In the genomic region with DNA sequence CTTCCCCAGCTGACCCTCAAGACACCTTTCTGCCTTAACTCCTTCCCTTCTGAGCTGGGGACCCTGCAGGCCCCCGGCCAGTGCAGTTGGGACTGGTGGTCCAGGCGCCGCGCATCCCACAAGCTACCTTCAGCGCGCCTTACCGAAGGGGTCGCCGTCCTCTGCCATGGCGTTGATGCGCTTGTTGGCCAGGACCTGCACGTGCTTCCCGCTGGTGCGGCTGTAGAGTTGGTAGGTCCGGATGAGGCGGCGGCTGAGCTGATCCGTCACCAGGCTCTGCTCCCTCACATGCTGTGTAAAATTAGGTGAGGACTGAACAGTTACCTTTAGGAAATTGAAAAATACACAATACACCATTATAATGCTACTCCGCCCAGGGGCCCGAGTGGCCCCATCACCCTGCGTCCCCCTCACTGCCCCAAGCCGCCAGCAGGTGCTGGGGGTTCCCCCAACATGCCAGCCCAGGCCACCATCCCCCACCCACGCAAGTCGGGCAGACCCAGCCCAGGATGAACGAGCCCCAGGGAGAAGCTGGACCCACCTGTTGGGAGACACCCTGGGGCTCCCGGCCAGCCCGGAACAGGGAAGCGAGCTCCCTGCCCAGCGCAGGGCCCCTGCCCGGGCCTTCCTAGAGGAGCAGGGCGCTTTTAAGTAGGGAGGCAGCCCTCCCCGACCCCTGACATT, we compare ENCODE assay signal across 16 cellular contexts. TPM values are rescaled to one million over a fixed set of nuclear protein-coding genes. Genes with fewer than 3 reads are reported as not detected.
A peak's percentile ranks its signal among the peaks of the same experiment; 100 is the strongest.
DNase-seq lines count a peak whose midpoint lies in the region; ATAC-seq and TF ChIP-seq lines count a peak whose summit lies in the region.
"Had no signal": no experiment of that assay in that cellular context is flagged by ENCODE, and none has a peak within 500 bp of the region (broad histone marks: within the 10 kb centered on the region; RNA-seq: fewer than 3 reads in every experiment).

No MANE protein-coding gene starts in this region.

- H3K4me1 ChIP-seq in MM.1S (ENCODE audit: low read length), result no peaks in the 10 kb centered on the region

- H3K9me3 Mint-ChIP-seq in activated CD4-positive, alpha-beta T cell treated with anti-CD3 and anti-CD28 coated beads for 36 hours (ENCODE audit: low read depth), result no peaks in the 10 kb centered on the region
- no peaks in the 10 kb centered on the region for H3K9me3 Mint-ChIP-seq in WTC11
- H3K9me3 Mint-ChIP-seq in stimulated activated effector memory CD8-positive, alpha-beta T cell treated with anti-CD3 and anti-CD28 coated beads, Interleukin-12 subunit alpha, Interleukin-12 subunit beta, amount 100 ng/mL, for 72 hours, result no peaks in the 10 kb centered on the region
- H3K9me3 Mint-ChIP-seq: natural killer cell treated with Interleukin-12 subunit alpha and Interleukin-12 subunit beta and Interleukin-15 and Interleukin-18, amount 100 ng/mL, for 72 hours had no signal

- no peak overlapping the region for H3K4me3 Mint-ChIP-seq in activated CD4-positive, alpha-beta T cell treated with anti-CD3 and anti-CD28 coated beads for 36 hours
- peak overlapping the region; percentile 61 for H3K4me3 Mint-ChIP-seq in WTC11
- peak overlapping the region; percentile 30 for H3K4me3 Mint-ChIP-seq in stimulated activated effector memory CD8-positive, alpha-beta T cell treated with anti-CD3 and anti-CD28 coated beads, Interleukin-12 subunit alpha, Interleukin-12 subunit beta, amount 100 ng/mL, for 72 hours
- H3K4me3 Mint-ChIP-seq: natural killer cell treated with Interleukin-12 subunit alpha and Interleukin-12 subunit beta and Interleukin-15 and Interleukin-18, amount 100 ng/mL, for 72 hours had no signal

- no peak overlapping the region for H3K27ac ChIP-seq in MM.1S (ENCODE audit: low read length)
- H3K27ac ChIP-seq: spleen had no signal

- H3K27me3 Mint-ChIP-seq in activated CD4-positive, alpha-beta T cell treated with anti-CD3 and anti-CD28 coated beads for 36 hours, result peaks cover 55% of the 10 kb centered on the region
- H3K27me3 Mint-ChIP-seq in WTC11 (ENCODE audit: low read depth), result peaks cover 70% of the 10 kb centered on the region

- H4K20me1 ChIP-seq in MM.1S (ENCODE audit: insufficient read depth, low read length), result no peaks in the 10 kb centered on the region

- H3K79me2 ChIP-seq in MM.1S (ENCODE audit: low read length), result no peaks in the 10 kb centered on the region

- ATAC-seq in activated CD4-positive, alpha-beta T cell treated with anti-CD3 and anti-CD28 coated beads for 36 hours, result peak; percentile 12
- peak; percentile 6 for ATAC-seq in WTC11
- no peak for ATAC-seq in stimulated activated effector memory CD8-positive, alpha-beta T cell treated with anti-CD3 and anti-CD28 coated beads, Interleukin-12 subunit alpha, Interleukin-12 subunit beta, amount 100 ng/mL, for 72 hours
- ATAC-seq: natural killer cell treated with Interleukin-12 subunit alpha and Interleukin-12 subunit beta and Interleukin-15 and Interleukin-18, amount 100 ng/mL, for 72 hours; Panc1 had no signal

- peak; percentile 35 for DNase-seq in activated CD4-positive, alpha-beta T cell treated with anti-CD3 and anti-CD28 coated beads for 36 hours
- DNase-seq in activated CD4-positive, alpha-beta T cell treated with anti-CD3 and anti-CD28 coated beads, Interleukin-2, amount 50 U/mL, for 1 hour, result no peak
- DNase-seq in WTC11 (ENCODE audit: low spot score) (peak; percentile 64), iPS-NIHi7 (ENCODE audit: extremely low spot score) (peak; percentile 43), epidermal melanocyte (ENCODE audit: insufficient read length, low spot score) (no peak), MM.1S (no peak), GM19240 (ENCODE audit: insufficient read length, low spot score) (no peak)
- DNase-seq in stimulated activated effector memory CD8-positive, alpha-beta T cell treated with anti-CD3 and anti-CD28 coated beads, Interleukin-12 subunit alpha, Interleukin-12 subunit beta, amount 100 ng/mL, for 72 hours (ENCODE audit: low spot score in 2 of 2), result peak in 1 of 2 donors; percentile 55
- DNase-seq: cortex of kidney, NCI-H2227 treated with DMSO at 0.1 percent for 48 hours, spleen, T-helper 2 cell, trophoblast cell had no signal

- no peaks in the 10 kb centered on the region for H3K36me3 ChIP-seq in MM.1S (replicated peaks; ENCODE audit: insufficient read depth, low read length)
- H3K36me3 ChIP-seq: spleen had no signal

- no peak overlapping the region for H3K4me3 ChIP-seq in MM.1S (ENCODE audit: low read length)

- no peak overlapping the region for H3K27ac Mint-ChIP-seq in activated CD4-positive, alpha-beta T cell treated with anti-CD3 and anti-CD28 coated beads for 36 hours
- H3K27ac Mint-ChIP-seq in WTC11, result no peak overlapping the region
- no peak overlapping the region for H3K27ac Mint-ChIP-seq in stimulated activated effector memory CD8-positive, alpha-beta T cell treated with anti-CD3 and anti-CD28 coated beads, Interleukin-12 subunit alpha, Interleukin-12 subunit beta, amount 100 ng/mL, for 72 hours
- H3K27ac Mint-ChIP-seq: natural killer cell treated with Interleukin-12 subunit alpha and Interleukin-12 subunit beta and Interleukin-15 and Interleukin-18, amount 100 ng/mL, for 72 hours had no signal

- peaks cover 24% of the 10 kb centered on the region for H3K4me1 Mint-ChIP-seq in activated CD4-positive, alpha-beta T cell treated with anti-CD3 and anti-CD28 coated beads for 36 hours
- H3K4me1 Mint-ChIP-seq in WTC11, result peaks cover 50% of the 10 kb centered on the region
- H3K4me1 Mint-ChIP-seq in stimulated activated effector memory CD8-positive, alpha-beta T cell treated with anti-CD3 and anti-CD28 coated beads, Interleukin-12 subunit alpha, Interleukin-12 subunit beta, amount 100 ng/mL, for 72 hours, result peaks cover 36% of the 10 kb centered on the region

- H3F3A ChIP-seq in MM.1S (ENCODE audit: insufficient read depth, low read length), result no peaks in the 10 kb centered on the region

- H3K4me2 ChIP-seq in MM.1S (ENCODE audit: low read depth, low read length), result no peak overlapping the region

- intact Hi-C loops in activated CD4-positive, alpha-beta T cell treated with anti-CD3 and anti-CD28 coated beads for 36 hours (cut with DNase I, micrococcal nuclease), result loop anchor here in 1 of 2 experiments (5.0 kb wide), 2 partner anchors 52 to 477 kb away; no protein-coding TSS in a partner anchor

- H2AFZ ChIP-seq in MM.1S (ENCODE audit: low read length), result no peak overlapping the region

- TF ChIP-seq CTCF in WTC11 (IDR thresholded peaks at IDR 0.05) (no peak), MM.1S (IDR thresholded peaks at IDR 0.05; ENCODE audit: low read length) (no peak)

- CTCF ChIA-PET in activated CD4-positive, alpha-beta T cell treated with anti-CD3 and anti-CD28 coated beads for 36 hours (lab: Charles Lee), result interaction anchor here (0.8 to 4.7 kb wide), 3 partner anchors 8 to 172 kb away, joined by 3 to 28 read pairs (median 16); a partner anchor contains a TSS
- CTCF ChIA-PET in WTC11 (lab: Charles Lee), result interaction anchor here (1.0 to 8.3 kb wide), 16 partner anchors 7 to 561 kb away, joined by 3 to 110 read pairs (median 5); a partner anchor contains a TSS

- H3K9me2 ChIP-seq in MM.1S (replicated peaks; ENCODE audit: insufficient read depth, low read length), result no peaks in the 10 kb centered on the region

- H3K36me3 Mint-ChIP-seq in activated CD4-positive, alpha-beta T cell treated with anti-CD3 and anti-CD28 coated beads for 36 hours (ENCODE audit: low read depth), result peaks cover 15% of the 10 kb centered on the region
- H3K36me3 Mint-ChIP-seq in WTC11, result no peaks in the 10 kb centered on the region
- no peaks in the 10 kb centered on the region for H3K36me3 Mint-ChIP-seq in stimulated activated effector memory CD8-positive, alpha-beta T cell treated with anti-CD3 and anti-CD28 coated beads, Interleukin-12 subunit alpha, Interleukin-12 subunit beta, amount 100 ng/mL, for 72 hours

- H3K27me3 ChIP-seq in MM.1S (replicated peaks; ENCODE audit: insufficient read depth, low read length), result peaks cover 76% of the 10 kb centered on the region

- H3K9me3 ChIP-seq in MM.1S (replicated peaks; ENCODE audit: insufficient read depth, low read length), result no peaks in the 10 kb centered on the region
- H3K9me3 ChIP-seq: spleen had no signal

- POLR2A ChIA-PET in activated CD4-positive, alpha-beta T cell treated with anti-CD3 and anti-CD28 coated beads for 36 hours (lab: Charles Lee), result interaction anchor here (0.6 kb wide), 1 partner anchor 179 kb away, joined by 3 read pairs; no protein-coding TSS in a partner anchor
- POLR2A ChIA-PET in WTC11 (lab: Charles Lee), result interaction anchor here (1.1 to 2.0 kb wide), 3 partner anchors 26 to 172 kb away, joined by 3 to 11 read pairs (median 6); a partner anchor contains a TSS

- no peak overlapping the region for H3K9ac ChIP-seq in MM.1S (ENCODE audit: low read length)

TF ChIP-seq in WTC11, 78 proteins besides CTCF, POLR2A, EP300 and RAD21 (continues in another document):
- TF ChIP-seq NFE2L1 (CRISPR knock-in tag; IDR thresholded peaks at IDR 0.05) (peak; percentile 95), ZNF121 (CRISPR knock-in tag; IDR thresholded peaks at IDR 0.05) (no peak), TCF7 (CRISPR knock-in tag; IDR thresholded peaks at IDR 0.05; ENCODE audit: low read depth) (0 out of 2 replicates have a peak, but pooled peaks have one; percentile 77), ZNF396 (CRISPR knock-in tag; IDR thresholded peaks at IDR 0.05; ENCODE audit: borderline replicate concordance) (no peak)

RNA-seq across cellular contexts. Expression of a gene that starts 1.2 kb away (rescaled TPM):
- total RNA-seq in activated CD4-positive, alpha-beta T cell treated with anti-CD3 and anti-CD28 coated beads for 36 hours, result under 1 TPM in 1 of 2 experiments, not detected in 1; 0.32 TPM
- 14.0 to 28.9 TPM (median 16.4 TPM) in 3 replicates for total RNA-seq in WTC11 (2021)
- total RNA-seq: A172; natural killer cell treated with Interleukin-12 subunit alpha and Interleukin-12 subunit beta and Interleukin-15 and Interleukin-18, amount 100 ng/mL, for 72 hours; spleen had no signal

RNA-seq across cellular contexts. Expression of a gene that starts 8.5 kb away (rescaled TPM):
- total RNA-seq in activated CD4-positive, alpha-beta T cell treated with anti-CD3 and anti-CD28 coated beads for 36 hours, result 100 to 1,000 TPM; 207 to 214 TPM
- 223 to 260 TPM (median 229 TPM) in 3 replicates for total RNA-seq in WTC11 (2021)

RNA-seq across cellular contexts. Expression of a gene that starts 43.5 kb away (rescaled TPM):
- 100 to 1,000 TPM; 113 to 124 TPM for total RNA-seq in activated CD4-positive, alpha-beta T cell treated with anti-CD3 and anti-CD28 coated beads for 36 hours
- total RNA-seq in WTC11 (2021), result 110 to 111 TPM (median 110 TPM) in 3 replicates

Comparison
In these comparisons a context has a peak if more than half of its experiments do, and no peak if none do; other contexts are left out.
1. DNase-seq: peak in activated CD4-positive, alpha-beta T cell treated with anti-CD3 and anti-CD28 coated beads for 36 hours (single experiment), WTC11 (single experiment) and iPS-NIHi7 (single experiment); none in activated CD4-positive, alpha-beta T cell treated with anti-CD3 and anti-CD28 coated beads, Interleukin-2, amount 50 U/mL, for 1 hour (single experiment), epidermal melanocyte (single experiment), MM.1S (single experiment) and GM19240 (single experiment).
2. RNA of a gene that starts 1.2 kb away (total RNA-seq): 14.0 to 28.9 TPM in WTC11; 0.32 TPM in activated CD4-positive, alpha-beta T cell treated with anti-CD3 and anti-CD28 coated beads for 36 hours; every median in the first group is over 10 times any median in the second.